Comparison of ENCODE assay signal across 21 cellular contexts in genomic region chr13:113825851-113826250, GRCh38.
"Had no signal": no experiment of that assay in that cellular context is flagged by ENCODE, and none has a peak within 500 bp of the region (broad histone marks: within the 10 kb centered on the region; RNA-seq: fewer than 3 reads in every experiment).

No MANE protein-coding gene starts in this region.

- H3K4me2 ChIP-seq: smooth muscle cell had no signal

- H3K9me3 ChIP-seq: neutrophil, pancreas, right lobe of liver, thyroid gland had no signal

- ATAC-seq: activated CD4-positive, alpha-beta T cell treated with anti-CD3 and anti-CD28 coated beads for 36 hours; effector memory CD8-positive, alpha-beta T cell; naive thymus-derived CD4-positive, alpha-beta T cell; pancreas had no signal

- H3K4me3 Mint-ChIP-seq: activated CD4-positive, alpha-beta memory T cell treated with anti-CD3 and anti-CD28 coated beads for 36 hours; activated CD4-positive, alpha-beta T cell treated with anti-CD3 and anti-CD28 coated beads for 36 hours; activated naive CD8-positive, alpha-beta T cell; activated T-helper 1 cell treated with anti-CD3 and anti-CD28 coated beads, Interleukin-12 subunit alpha, Interleukin-12 subunit beta, Interleukin-2, Interleukin-4 antibody, amounts not matched to agents 30 ng/mL and 10 ng/mL and 1 ng/mL, durations not matched to agents 14 hours and 24 hours and 36 hours; effector memory CD8-positive, alpha-beta T cell; immature natural killer cell; naive thymus-derived CD4-positive, alpha-beta T cell had no signal

- H3K4me1 Mint-ChIP-seq: activated CD4-positive, alpha-beta T cell treated with anti-CD3 and anti-CD28 coated beads for 36 hours; immature natural killer cell had no signal

- H3K27ac Mint-ChIP-seq: activated CD4-positive, alpha-beta memory T cell treated with anti-CD3 and anti-CD28 coated beads for 36 hours; activated CD4-positive, alpha-beta T cell treated with anti-CD3 and anti-CD28 coated beads for 36 hours; activated naive CD8-positive, alpha-beta T cell; activated T-helper 1 cell treated with anti-CD3 and anti-CD28 coated beads, Interleukin-12 subunit alpha, Interleukin-12 subunit beta, Interleukin-2, Interleukin-4 antibody, amounts not matched to agents 30 ng/mL and 10 ng/mL and 1 ng/mL, durations not matched to agents 14 hours and 24 hours and 36 hours; effector memory CD8-positive, alpha-beta T cell; immature natural killer cell; naive thymus-derived CD4-positive, alpha-beta T cell had no signal

- DNase-seq: activated CD4-positive, alpha-beta memory T cell treated with anti-CD3 and anti-CD28 coated beads for 36 hours; activated CD4-positive, alpha-beta T cell treated with anti-CD3 and anti-CD28 coated beads for 36 hours; activated T-cell treated with anti-CD3 and anti-CD28 coated beads for 4 hours; amniotic stem cell; dermis blood vessel endothelial cell; effector memory CD8-positive, alpha-beta T cell; foreskin melanocyte; head of caudate nucleus; immature natural killer cell; mesenchymal stem cell; naive thymus-derived CD4-positive, alpha-beta T cell; right lobe of liver; stimulated activated CD4-positive, alpha-beta T cell treated with anti-CD3 and anti-CD28 coated beads, Interleukin-4, amount 100 ng/mL, for 1 hour; T-helper 2 cell; thyroid gland had no signal

- H3K36me3 Mint-ChIP-seq: immature natural killer cell had no signal

- H3K27ac ChIP-seq: epithelial cell of prostate, neutrophil, pancreas, right lobe of liver, thyroid gland had no signal

- H3K4me3 ChIP-seq: pancreas, right lobe of liver, smooth muscle cell, thyroid gland had no signal

- H3K36me3 ChIP-seq: neutrophil, right lobe of liver had no signal

- H3K9me3 Mint-ChIP-seq: activated CD4-positive, alpha-beta memory T cell treated with anti-CD3 and anti-CD28 coated beads for 36 hours; activated T-helper 1 cell treated with anti-CD3 and anti-CD28 coated beads, Interleukin-12 subunit alpha, Interleukin-12 subunit beta, Interleukin-2, Interleukin-4 antibody, amounts not matched to agents 30 ng/mL and 10 ng/mL and 1 ng/mL, durations not matched to agents 14 hours and 24 hours and 36 hours; effector memory CD8-positive, alpha-beta T cell; immature natural killer cell; naive thymus-derived CD4-positive, alpha-beta T cell had no signal

- H3K27me3 ChIP-seq: neutrophil, pancreas, right lobe of liver, thyroid gland had no signal

- H3K27me3 Mint-ChIP-seq: activated CD4-positive, alpha-beta memory T cell treated with anti-CD3 and anti-CD28 coated beads for 36 hours; activated CD4-positive, alpha-beta T cell treated with anti-CD3 and anti-CD28 coated beads for 36 hours; activated naive CD8-positive, alpha-beta T cell; effector memory CD8-positive, alpha-beta T cell; naive thymus-derived CD4-positive, alpha-beta T cell had no signal

- H3K4me1 ChIP-seq: pancreas, right lobe of liver had no signal
